In genomic region chr10:35041502-35041879, GRCh38 we compare ENCODE assay signal across 1 cellular context.
TF ChIP-seq lines count a peak whose summit lies in the region.

No MANE protein-coding gene starts in this region.

TF ChIP-seq in endothelial cell of umbilical vein, 7 proteins besides CTCF, POLR2A, EP300 and RAD21:
- TF ChIP-seq EZH2 (IDR thresholded peaks at IDR 0.05; ENCODE audit: borderline replicate concordance, low read depth, low read length, severe bottlenecking) (no peak), MYC (IDR thresholded peaks at IDR 0.05; ENCODE audit: low read depth, low read length) (no peak), JUN (IDR thresholded peaks at IDR 0.05; ENCODE audit: borderline replicate concordance, insufficient read depth, insufficient read length, low read depth) (no peak), MAX (IDR thresholded peaks at IDR 0.05; ENCODE audit: insufficient read depth, insufficient read length) (no peak), FOS (IDR thresholded peaks at IDR 0.05; ENCODE audit: borderline replicate concordance, insufficient read depth, low read length) (no peak), POLR2AphosphoS5 (IDR thresholded peaks at IDR 0.05; ENCODE audit: insufficient read depth, low read depth, low read length) (no peak), GATA2 (IDR thresholded peaks at IDR 0.05; ENCODE audit: insufficient read depth, insufficient read length, low read depth, low read length) (no peak)
TF ChIP-seq in endothelial cell of umbilical vein: peak in this region for 0.
